9 cellular contexts compared by ENCODE assay signal in the genomic region with DNA sequence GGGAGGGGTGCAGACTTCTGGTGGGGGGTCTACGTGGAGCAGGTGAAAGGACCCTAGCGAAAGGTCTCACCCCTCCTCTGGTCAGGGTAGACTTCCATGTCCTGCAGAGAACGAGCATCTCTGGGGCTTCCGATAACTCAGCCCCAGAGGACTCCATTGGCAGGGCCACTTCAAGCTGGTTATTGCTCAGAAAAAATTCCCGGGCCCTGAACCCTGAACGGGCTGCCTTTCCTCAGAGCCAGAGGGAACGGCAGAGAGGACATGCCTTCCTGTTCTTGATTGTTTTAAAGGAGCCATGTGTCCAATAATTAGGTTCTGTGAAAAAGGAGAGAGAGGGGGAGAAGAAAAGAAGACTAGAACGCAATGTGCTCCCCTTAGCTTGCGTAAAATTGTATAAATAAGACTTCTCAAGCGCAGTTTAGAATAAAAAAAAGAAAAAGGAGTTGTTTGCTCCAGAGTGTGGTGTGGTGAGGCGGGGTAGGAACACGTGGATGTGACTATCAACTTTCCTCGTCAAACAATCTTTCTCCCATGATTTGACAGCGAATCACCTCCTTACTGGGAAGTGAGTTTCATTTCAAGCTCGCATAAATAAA.
A peak's percentile ranks its signal among the peaks of the same experiment; 100 is the strongest.
DNase-seq lines count a peak whose midpoint lies in the region; ATAC-seq, FAIRE-seq and TF ChIP-seq lines count a peak whose summit lies in the region.
"Had no signal": no experiment of that assay in that cellular context is flagged by ENCODE, and none has a peak within 500 bp of the region (broad histone marks: within the 10 kb centered on the region; RNA-seq: fewer than 3 reads in every experiment).

No MANE protein-coding gene starts in this region.

- no peaks in the 10 kb centered on the region for H3K4me1 ChIP-seq in HepG2 (ENCODE audit: insufficient read depth, low read length)
- H3K4me1 ChIP-seq in testis = peaks cover 11% of the 10 kb centered on the region

- TF ChIP-seq CTCF in brain microvascular endothelial cell (IDR thresholded peaks at IDR 0.05; ENCODE audit: low read depth, low read length, missing control alignments) (no peak), HepG2 (CRISPR knock-in tag; IDR thresholded peaks at IDR 0.05) (no peak), testis (IDR thresholded peaks at IDR 0.05) (no peak)

- POLR2A ChIA-PET in HepG2 (lab: Yijun Ruan, JAX) = no interaction called here

- peak; percentile 35 for ATAC-seq in HG03432 (IDR thresholded peaks at IDR 0.05; ENCODE audit: unreplicated experiment)
- peak; percentile 53 for ATAC-seq in HepG2
- ATAC-seq in HG02973 (IDR thresholded peaks at IDR 0.05; ENCODE audit: unreplicated experiment) = no peak

- no peak overlapping the region for H3K4me2 ChIP-seq in HepG2 (ENCODE audit: low read depth, low read length)

- no peak for TF ChIP-seq EP300 in HepG2 (IDR thresholded peaks at IDR 0.05; ENCODE audit: low read depth in 2 of 2, low read length in 2 of 2)
- TF ChIP-seq EP300 in HepG2 (CRISPR knock-in tag; IDR thresholded peaks at IDR 0.05; ENCODE audit: borderline replicate concordance) = no peak

- H3K4me3 ChIP-seq in brain microvascular endothelial cell (ENCODE audit: low read depth, low read length) (no peak overlapping the region), HepG2 (replicated peaks in 1 of 3; ENCODE audit: insufficient read depth in 1 of 3, low read depth in 2 of 3, low read length in 3 of 3) (no peak overlapping the region), testis (peak overlapping the region in 1 of 2 donors; percentile 49)

- DNase-seq in brain microvascular endothelial cell = peak; percentile 40
- DNase-seq in HepG2 (ENCODE audit: low spot score) = no peak
- no peak for DNase-seq in testis
- no peak for DNase-seq in SIG-M5 treated with dmso at 0.1 percent for 504 hours (lab: John Stamatoyannopoulos, UW; ENCODE audit: unreplicated experiment)
- DNase-seq in GM12891 (ENCODE audit: insufficient read length, low spot score) = no peak
- no peak for DNase-seq in DMS53 treated with DMSO at 0.1 percent for 48 hours (lab: John Stamatoyannopoulos, UW; ENCODE audit: unreplicated experiment)
- DNase-seq: NCI-H1694 had no signal

- TF ChIP-seq POLR2A in HepG2 (IDR thresholded peaks at IDR 0.05; ENCODE audit: insufficient read depth in 1 of 2, low read depth in 2 of 2, low read length in 2 of 2) (no peak), testis (IDR thresholded peaks at IDR 0.05) (no peak), GM12891 (IDR thresholded peaks at IDR 0.05; ENCODE audit: low read depth, low read length) (no peak)

- H3K79me2 ChIP-seq in HepG2 (ENCODE audit: insufficient read depth, low read length) = no peaks in the 10 kb centered on the region

- H3K36me3 ChIP-seq in brain microvascular endothelial cell (replicated peaks) (no peaks in the 10 kb centered on the region), HepG2 (replicated peaks in 1 of 2; ENCODE audit: control insufficient read depth in 1 of 2, insufficient read depth in 2 of 2, low read length in 2 of 2) (no peaks in the 10 kb centered on the region), testis (ENCODE audit: low read depth, missing control alignments) (no peaks in the 10 kb centered on the region)

- H4K20me1 ChIP-seq in HepG2 (ENCODE audit: insufficient read depth, low read length) = no peaks in the 10 kb centered on the region

- no peak overlapping the region for H3K9ac ChIP-seq in HepG2 (ENCODE audit: insufficient read depth, low read depth, low read length)

- H2AFZ ChIP-seq in HepG2 (ENCODE audit: low read length) = no peak overlapping the region

- H3K27ac ChIP-seq in brain microvascular endothelial cell (peak overlapping the region; percentile 54), HepG2 (ENCODE audit: extremely low read length, insufficient read depth, low read length) (no peak overlapping the region), testis (peak overlapping the region; percentile 59 to 68)

- FAIRE-seq in HepG2 (lab: Jason Lieb, UNC) = no peak
- FAIRE-seq in GM12891 (lab: Jason Lieb, UNC) = no peak

- 24% methylated on average over 15 of the region's 15 CpGs for WGBS in HepG2 (ENCODE audit: low lambda C conversion rate)
- WGBS in testis, 2 donors = 32% methylated on average over 15 of the region's 15 CpGs

- in situ Hi-C loops in brain microvascular endothelial cell (cut with HindIII; ENCODE audit: low pct_ligation_motif_present, low sequenced_read_pairs) (no loop called here), HepG2 (cut with HindIII; ENCODE audit: extremely low pct_ligation_motif_present, low pct_unique_long_range_greater_than_20kb) (no loop called here)

- TF ChIP-seq RAD21 in HepG2 (CRISPR knock-in tag; IDR thresholded peaks at IDR 0.05) = no peak

- no peaks in the 10 kb centered on the region for H3K27me3 ChIP-seq in brain microvascular endothelial cell (replicated peaks)
- H3K27me3 ChIP-seq in HepG2 (ENCODE audit: control insufficient read depth in 1 of 2, insufficient read depth in 2 of 2, low read length in 2 of 2) = peaks cover 0 to 17% of the 10 kb centered on the region in 2 experiments; a peak in 2 of 5 replicates
- H3K27me3 ChIP-seq in testis = no peaks in the 10 kb centered on the region

- CTCF ChIA-PET in HepG2 (lab: Yijun Ruan, JAX; ENCODE audit: low intra/inter-chr PET ratio, low total read pairs) = no interaction called here

- BruUV-seq in HepG2 (replicated peaks; lab: Mats Ljungman, UMichigan) = no TSS peak

- intact Hi-C loops in HepG2 (cut with micrococcal nuclease; ENCODE audit: unreplicated experiment) (no loop called here), testis (cut with DNase I; ENCODE audit: low total_unique reads) (no loop called here)

- H3K9me3 ChIP-seq in HepG2 (ENCODE audit: low read length) (no peaks in the 10 kb centered on the region), testis (no peaks in the 10 kb centered on the region)

TF ChIP-seq in HepG2, 621 proteins besides CTCF, POLR2A, EP300 and RAD21:
- TF ChIP-seq SNAI1 (CRISPR knock-in tag; IDR thresholded peaks at IDR 0.05; ENCODE audit: borderline replicate concordance) (no peak), SP5 (CRISPR knock-in tag; IDR thresholded peaks at IDR 0.05; ENCODE audit: borderline replicate concordance, low read depth) (no peak), NFIB (CRISPR knock-in tag; IDR thresholded peaks at IDR 0.05; ENCODE audit: borderline replicate concordance) (no peak), PRMT3 (CRISPR knock-in tag; IDR thresholded peaks at IDR 0.05; ENCODE audit: borderline replicate concordance, low read depth) (no peak), ESRRA (CRISPR knock-in tag; IDR thresholded peaks at IDR 0.05; ENCODE audit: low read depth) (no peak), ZNF12 (CRISPR knock-in tag; IDR thresholded peaks at IDR 0.05) (no peak), ARHGAP35 (CRISPR knock-in tag; IDR thresholded peaks at IDR 0.05; ENCODE audit: borderline replicate concordance) (no peak)
TF ChIP-seq in HepG2: peak in this region for 0.

TF ChIP-seq in GM12891, 5 proteins besides CTCF, POLR2A, EP300 and RAD21:
- TF ChIP-seq TAF1 (IDR thresholded peaks at IDR 0.05; ENCODE audit: low read depth, low read length) (no peak), PAX5 (IDR thresholded peaks at IDR 0.05; ENCODE audit: insufficient read depth, low read length, severe bottlenecking) (no peak), SPI1 (IDR thresholded peaks at IDR 0.05; ENCODE audit: low read depth, low read length) (no peak), POLR2AphosphoS5 (IDR thresholded peaks at IDR 0.05; ENCODE audit: low read depth, low read length) (no peak), POU2F2 (IDR thresholded peaks at IDR 0.05; ENCODE audit: low read depth, low read length) (no peak)
